Comparison of ENCODE assay signal across 22 cellular contexts in genomic region chr10:109348324-109348723, GRCh38.
"Had no signal": no experiment of that assay in that cellular context is flagged by ENCODE, and none has a peak within 500 bp of the region (broad histone marks: within the 10 kb centered on the region; RNA-seq: fewer than 3 reads in every experiment).

No MANE protein-coding gene starts in this region.

- H3K9ac ChIP-seq: SK-N-SH had no signal

- FAIRE-seq: HTR-8/SVneo, RCC 7860 had no signal

- H3K27ac ChIP-seq: HL-60 had no signal

- H3K4me2 ChIP-seq: SK-N-SH had no signal

- H3K9me3 ChIP-seq: MG63, SK-N-SH had no signal

- H3K27me3 ChIP-seq: MG63 had no signal

- H3K36me3 ChIP-seq: MG63 had no signal

- H3K4me3 ChIP-seq: MG63 had no signal

- DNase-seq: Karpas-422, KG1, MG63, NCI-H1092 treated with DMSO at 0.1 percent for 48 hours, NCI-H1436, NCI-H187, NCI-H2029, NCI-H2081 treated with DMSO at 0.1 percent for 48 hours, NCI-H2171, NCI-H226, NCI-H446, NCI-H510A, NCI-H524 treated with DMSO at 0.1 percent for 48 hours, NCI-H69, NCI-H774, RPMI8226, SHP77, SK-N-SH, SW 1271 had no signal
